In genomic region chr16:4508806-4509205, GRCh38 we compare ENCODE assay signal across 25 cellular contexts. TPM values are rescaled to one million over a fixed set of nuclear protein-coding genes. Genes with fewer than 3 reads are reported as not detected.
"Had no signal": no experiment of that assay in that cellular context is flagged by ENCODE, and none has a peak within 500 bp of the region (broad histone marks: within the 10 kb centered on the region; RNA-seq: fewer than 3 reads in every experiment).

No MANE protein-coding gene starts in this region.

- H3K36me3 ChIP-seq: ovary, prostate gland had no signal

- H3K27ac Mint-ChIP-seq: activated B cell treated with CpG ODN at 0.5 μM for 24 hours; activated CD4-positive, alpha-beta T cell treated with anti-CD3 and anti-CD28 coated beads for 36 hours; activated naive CD4-positive, alpha-beta T cell treated with anti-CD3 and anti-CD28 coated beads, Interleukin-2, amount 50 U/mL, for 24 hours; nephron; type B pancreatic cell had no signal

- H3K4me3 ChIP-seq: coronary artery, left ventricle myocardium inferior, ovary, prostate gland, thoracic aorta, vagina had no signal

- H3K9me3 Mint-ChIP-seq: activated B cell treated with CpG ODN at 0.5 μM for 24 hours; activated naive CD4-positive, alpha-beta T cell treated with anti-CD3 and anti-CD28 coated beads, Interleukin-2, amount 50 U/mL, for 24 hours; activated T-helper 1 cell treated with anti-CD3 and anti-CD28 coated beads, Interleukin-12 subunit alpha, Interleukin-12 subunit beta, Interleukin-2, Interleukin-4 antibody, amounts not matched to agents 30 ng/mL and 10 ng/mL and 1 ng/mL, durations not matched to agents 14 hours and 24 hours and 36 hours; nephron; type B pancreatic cell had no signal

- H3K9me3 ChIP-seq: left ventricle myocardium inferior, neutrophil, ovary, prostate gland, thoracic aorta, vagina had no signal

- H3K4me3 Mint-ChIP-seq: activated B cell treated with CpG ODN at 0.5 μM for 24 hours; activated CD4-positive, alpha-beta T cell treated with anti-CD3 and anti-CD28 coated beads for 36 hours; activated naive CD4-positive, alpha-beta T cell treated with anti-CD3 and anti-CD28 coated beads, Interleukin-2, amount 50 U/mL, for 24 hours; activated T-helper 1 cell treated with anti-CD3 and anti-CD28 coated beads, Interleukin-12 subunit alpha, Interleukin-12 subunit beta, Interleukin-2, Interleukin-4 antibody, amounts not matched to agents 30 ng/mL and 10 ng/mL and 1 ng/mL, durations not matched to agents 14 hours and 24 hours and 36 hours; nephron; type B pancreatic cell had no signal

- H3K27me3 ChIP-seq: neutrophil, ovary, vagina had no signal

- H3K4me1 ChIP-seq: prostate gland had no signal

- H3K27ac ChIP-seq: coronary artery, left ventricle myocardium inferior, neutrophil, ovary, prostate gland, thoracic aorta, vagina had no signal

- DNase-seq: activated B cell treated with CpG ODN at 0.5 μM for 24 hours; activated CD4-positive, alpha-beta T cell treated with anti-CD3 and anti-CD28 coated beads for 36 hours; activated CD8-positive, alpha-beta memory T cell treated with anti-CD3 and anti-CD28 coated beads, Interleukin-2, amount 50 U/mL, for 4 hours; activated gamma-delta T cell treated with Interleukin-2 at 50 U/mL for 16 hours; amniotic stem cell; cerebellar nuclear complex; left ventricle myocardium inferior; ovary; stimulated activated CD4-positive, alpha-beta T cell treated with anti-CD3 and anti-CD28 coated beads, Interleukin-4, amount 100 ng/mL, for 1 hour; stimulated activated naive CD4-positive, alpha-beta T cell treated with Interleukin-2 at 50 U/mL for 16 hours; T1000 had no signal

- H3K27me3 Mint-ChIP-seq: activated B cell treated with CpG ODN at 0.5 μM for 24 hours; activated CD4-positive, alpha-beta T cell treated with anti-CD3 and anti-CD28 coated beads for 36 hours; activated naive CD4-positive, alpha-beta T cell treated with anti-CD3 and anti-CD28 coated beads, Interleukin-2, amount 50 U/mL, for 24 hours; type B pancreatic cell had no signal

- ATAC-seq: activated CD4-positive, alpha-beta T cell treated with anti-CD3 and anti-CD28 coated beads for 36 hours had no signal

RNA-seq across cellular contexts. Expression of gene C16orf96, which starts 47.3 kb away (rescaled TPM):
- total RNA-seq: activated T-helper 1 cell treated with anti-CD3 and anti-CD28 coated beads, Interleukin-12 subunit alpha, Interleukin-12 subunit beta, Interleukin-2, Interleukin-4 antibody, amounts not matched to agents 30 ng/mL and 10 ng/mL and 1 ng/mL, durations not matched to agents 14 hours and 24 hours and 36 hours; bronchial epithelial cell; epithelial cell of proximal tubule; fibroblast of villous mesenchyme; glomerular endothelial cell; lung microvascular endothelial cell; thoracic aorta; vagina had no signal
